27 cellular contexts compared by ENCODE assay signal in genomic region chr10:87829986-87830732, GRCh38. TPM values are rescaled to one million over a fixed set of nuclear protein-coding genes. Genes with fewer than 3 reads are reported as not detected.
DNase-seq lines count a peak whose midpoint lies in the region; ATAC-seq and TF ChIP-seq lines count a peak whose summit lies in the region.
"Had no signal": no experiment of that assay in that cellular context is flagged by ENCODE, and none has a peak within 500 bp of the region (broad histone marks: within the 10 kb centered on the region; RNA-seq: fewer than 3 reads in every experiment).

No MANE protein-coding gene starts in this region.

- H3K4me3 ChIP-seq in CD4-positive, CD25-positive, alpha-beta regulatory T cell (ENCODE audit: low read depth, low read length): peak overlapping the region; percentile 4
- H3K4me3 ChIP-seq in RWPE2 (ENCODE audit: severe bottlenecking): no peak overlapping the region
- H3K4me3 ChIP-seq in hepatocyte: no peak overlapping the region
- no peak overlapping the region for H3K4me3 ChIP-seq in endodermal cell (ENCODE audit: low read length)
- H3K4me3 ChIP-seq: gastroesophageal sphincter, left ventricle myocardium inferior, transverse colon had no signal

- no peaks in the 10 kb centered on the region for H3K9me2 ChIP-seq in hepatocyte (replicated peaks; ENCODE audit: insufficient read depth)

- H3K36me3 ChIP-seq in CD4-positive, CD25-positive, alpha-beta regulatory T cell (ENCODE audit: control insufficient read depth, insufficient read depth, low read length): no peaks in the 10 kb centered on the region
- H3K36me3 ChIP-seq in RWPE2 (ENCODE audit: low read depth) (no peaks in the 10 kb centered on the region), hepatocyte (replicated peaks; ENCODE audit: insufficient read depth, low read depth) (no peaks in the 10 kb centered on the region), endodermal cell (ENCODE audit: control insufficient read depth, insufficient read depth, low read length) (no peaks in the 10 kb centered on the region)
- H3K36me3 ChIP-seq: gastroesophageal sphincter, left ventricle myocardium inferior, transverse colon had no signal

- no peaks in the 10 kb centered on the region for H3K27me3 Mint-ChIP-seq in CD4-positive, CD25-positive, alpha-beta regulatory T cell
- H3K27me3 Mint-ChIP-seq in endodermal cell (ENCODE audit: insufficient read depth): no peaks in the 10 kb centered on the region
- H3K27me3 Mint-ChIP-seq: CD4-positive, alpha-beta memory T cell; T-cell had no signal

- H2AFZ ChIP-seq in hepatocyte: no peak overlapping the region

- peak; percentile 92 to 93 for ATAC-seq in activated CD4-positive, CD25-positive, alpha-beta regulatory T cell treated with anti-CD3 and anti-CD28 coated beads, Interleukin-2, amount 50 U/mL, for 24 hours
- ATAC-seq in CD4-positive, CD25-positive, alpha-beta regulatory T cell (ENCODE audit: low read depth in 2 of 2): no peak
- ATAC-seq in RWPE2 (ENCODE audit: low read depth): 0 out of 3 replicates have a peak, but pooled peaks have one; percentile 41
- ATAC-seq: gastroesophageal sphincter, Panc1, T-cell had no signal

- no peaks in the 10 kb centered on the region for H3K36me3 Mint-ChIP-seq in CD4-positive, CD25-positive, alpha-beta regulatory T cell
- no peaks in the 10 kb centered on the region for H3K36me3 Mint-ChIP-seq in endodermal cell (ENCODE audit: low read depth)
- H3K36me3 Mint-ChIP-seq: CD4-positive, alpha-beta memory T cell; T-cell had no signal

- H3K27ac ChIP-seq in CD4-positive, CD25-positive, alpha-beta regulatory T cell (ENCODE audit: insufficient read depth, low read length, poor library complexity, severe bottlenecking): no peak overlapping the region
- H3K27ac ChIP-seq in RWPE2 (ENCODE audit: poor library complexity, severe bottlenecking): no peak overlapping the region
- H3K27ac ChIP-seq in hepatocyte: peak overlapping the region; percentile 15
- no peak overlapping the region for H3K27ac ChIP-seq in endodermal cell (ENCODE audit: low read depth, low read length)
- H3K27ac ChIP-seq: gastroesophageal sphincter, left ventricle myocardium inferior, transverse colon had no signal

- H4K20me1 ChIP-seq in hepatocyte (ENCODE audit: insufficient read depth, poor library complexity, severe bottlenecking): no peaks in the 10 kb centered on the region

- H3K4me1 ChIP-seq in CD4-positive, CD25-positive, alpha-beta regulatory T cell (ENCODE audit: control insufficient read depth, insufficient read depth, low read length, poor library complexity, severe bottlenecking): no peaks in the 10 kb centered on the region
- no peaks in the 10 kb centered on the region for H3K4me1 ChIP-seq in RWPE2 (ENCODE audit: insufficient read depth, poor library complexity, severe bottlenecking)
- H3K4me1 ChIP-seq in hepatocyte (ENCODE audit: insufficient read depth): no peaks in the 10 kb centered on the region
- no peaks in the 10 kb centered on the region for H3K4me1 ChIP-seq in endodermal cell (ENCODE audit: control insufficient read depth, insufficient read depth, low read length)
- H3K4me1 ChIP-seq: gastroesophageal sphincter, transverse colon had no signal

- H3K9me3 Mint-ChIP-seq in CD4-positive, CD25-positive, alpha-beta regulatory T cell: no peaks in the 10 kb centered on the region
- H3K9me3 Mint-ChIP-seq in endodermal cell: no peaks in the 10 kb centered on the region
- H3K9me3 Mint-ChIP-seq: CD4-positive, alpha-beta memory T cell; T-cell had no signal

- DNase-seq in activated CD4-positive, CD25-positive, alpha-beta regulatory T cell treated with anti-CD3 and anti-CD28 coated beads, Interleukin-2, amount 50 U/mL, for 72 hours: no peak
- DNase-seq in CD4-positive, CD25-positive, alpha-beta regulatory T cell: peak in 1 of 3 donors; percentile 14
- DNase-seq in RWPE2 (ENCODE audit: low spot score): no peak
- no peak for DNase-seq in hepatocyte (ENCODE audit: low spot score)
- no peak for DNase-seq in NCI-H526 treated with DMSO at 0.1 percent for 48 hours (lab: John Stamatoyannopoulos, UW)
- DNase-seq in endodermal cell: no peak
- DNase-seq in NCI-H748 (lab: John Stamatoyannopoulos, UW; ENCODE audit: unreplicated experiment): no peak
- DNase-seq: 8988T; activated CD4-positive, alpha-beta memory T cell treated with anti-CD3 and anti-CD28 coated beads, Interleukin-2, amount 10 ng/mL, durations not matched to agents 7 days and 5 days; activated CD4-positive, CD25-positive, alpha-beta regulatory T cell; activated naive CD4-positive, alpha-beta T cell treated with anti-CD3 and anti-CD28 coated beads, Interleukin-2, amount 50 U/mL, for 16 hours; aorta; CD4-positive, alpha-beta memory T cell; cortex of kidney; H7; hypothalamus; left ventricle myocardium inferior; NCI-H1105; NCI-H187 treated with DMSO at 0.1 percent for 48 hours; NCI-H524 treated with DMSO at 0.1 percent for 48 hours; small intestine; stimulated activated CD8-positive, alpha-beta memory T cell treated with anti-CD3 and anti-CD28 coated beads, Interleukin-4, amount 100 ng/mL, for 48 hours; T-cell; transverse colon had no signal

- no peaks in the 10 kb centered on the region for H3K27me3 ChIP-seq in CD4-positive, CD25-positive, alpha-beta regulatory T cell (ENCODE audit: control insufficient read depth, insufficient read depth, low read length)
- no peaks in the 10 kb centered on the region for H3K27me3 ChIP-seq in RWPE2 (ENCODE audit: insufficient read depth, poor library complexity, severe bottlenecking)
- H3K27me3 ChIP-seq in hepatocyte: no peaks in the 10 kb centered on the region
- H3K27me3 ChIP-seq in endodermal cell (ENCODE audit: control insufficient read depth, insufficient read depth, low read length, poor library complexity, severe bottlenecking): no peaks in the 10 kb centered on the region
- H3K27me3 ChIP-seq: gastroesophageal sphincter, transverse colon had no signal

- TF ChIP-seq CTCF in RWPE2 (IDR thresholded peaks at IDR 0.05; ENCODE audit: poor library complexity, severe bottlenecking) (no peak), hepatocyte (IDR thresholded peaks at IDR 0.05; ENCODE audit: poor library complexity) (no peak), endodermal cell (conservative IDR thresholded peaks at IDR 0.05) (no peak)

- H3K4me3 Mint-ChIP-seq in CD4-positive, CD25-positive, alpha-beta regulatory T cell: no peak overlapping the region
- no peak overlapping the region for H3K4me3 Mint-ChIP-seq in endodermal cell
- H3K4me3 Mint-ChIP-seq: activated CD4-positive, alpha-beta memory T cell treated with anti-CD3 and anti-CD28 coated beads, Interleukin-2, amount 10 ng/mL, durations not matched to agents 7 days and 5 days; CD4-positive, alpha-beta memory T cell; T-cell had no signal

- no peaks in the 10 kb centered on the region for H3K79me2 ChIP-seq in hepatocyte

- no peak overlapping the region for H3K9ac ChIP-seq in endodermal cell (ENCODE audit: extremely low read depth, low read length, poor library complexity, severe bottlenecking)

- H3K4me1 Mint-ChIP-seq in CD4-positive, CD25-positive, alpha-beta regulatory T cell: peaks cover 8 to 38% (median 21%) of the 10 kb centered on the region in 4 donors
- peaks cover 8% of the 10 kb centered on the region for H3K4me1 Mint-ChIP-seq in endodermal cell

- no peak overlapping the region for H3K27ac Mint-ChIP-seq in CD4-positive, CD25-positive, alpha-beta regulatory T cell
- no peak overlapping the region for H3K27ac Mint-ChIP-seq in endodermal cell
- H3K27ac Mint-ChIP-seq: activated CD4-positive, alpha-beta memory T cell treated with anti-CD3 and anti-CD28 coated beads, Interleukin-2, amount 10 ng/mL, durations not matched to agents 7 days and 5 days; T-cell had no signal

- no peak overlapping the region for H3K4me2 ChIP-seq in hepatocyte

- no peaks in the 10 kb centered on the region for H3K9me3 ChIP-seq in CD4-positive, CD25-positive, alpha-beta regulatory T cell (ENCODE audit: control insufficient read depth in 2 of 2, low read length in 2 of 2)
- H3K9me3 ChIP-seq in RWPE2 (ENCODE audit: severe bottlenecking): no peaks in the 10 kb centered on the region
- no peaks in the 10 kb centered on the region for H3K9me3 ChIP-seq in hepatocyte (ENCODE audit: low read depth)
- no peaks in the 10 kb centered on the region for H3K9me3 ChIP-seq in endodermal cell (ENCODE audit: control insufficient read depth, low read length)
- H3K9me3 ChIP-seq: gastroesophageal sphincter, left ventricle myocardium inferior, transverse colon had no signal

RNA-seq across cellular contexts. Expression of gene ATAD1, which starts 12.1 kb away (rescaled TPM):
- 33.1 TPM for total RNA-seq in CD4-positive, CD25-positive, alpha-beta regulatory T cell
- 10 to 100 TPM; 31.5 to 50.1 (median 38.8) TPM for polyA plus RNA-seq in CD4-positive, CD25-positive, alpha-beta regulatory T cell
- total RNA-seq in hepatocyte (50.7 and 52.6 TPM in 2 replicates), endodermal cell (10 to 100 TPM; 55.4 to 68.0 TPM)
- polyA plus RNA-seq in hepatocyte: 31.6 and 33.4 TPM in 2 replicates
- 47.6 TPM for polyA plus RNA-seq in endodermal cell (2013, experiment 1 of 2)
- polyA plus RNA-seq in endodermal cell (2013, experiment 2 of 2): 44.3 TPM

RNA-seq across cellular contexts. Expression of gene KLLN, which starts 33.2 kb away (rescaled TPM):
- total RNA-seq in CD4-positive, CD25-positive, alpha-beta regulatory T cell: 0.54 TPM
- polyA plus RNA-seq in CD4-positive, CD25-positive, alpha-beta regulatory T cell: under 1 TPM; 0.05 to 0.67 (median 0.17) TPM
- total RNA-seq in hepatocyte (0.53 and 1.2 TPM in 2 replicates), endodermal cell (under 1 TPM; 0.49 to 0.51 TPM)
- 0.21 and 0.50 TPM in 2 replicates for polyA plus RNA-seq in hepatocyte
- polyA plus RNA-seq in endodermal cell (2013, experiment 1 of 2): 0.78 TPM
- polyA plus RNA-seq in endodermal cell (2013, experiment 2 of 2): 0.91 TPM

RNA-seq across cellular contexts. Expression of gene PTEN, which starts 33.3 kb away (rescaled TPM):
- 99.2 TPM for total RNA-seq in CD4-positive, CD25-positive, alpha-beta regulatory T cell
- 10 to 100 TPM; 25.9 to 31.2 (median 28.5) TPM for polyA plus RNA-seq in CD4-positive, CD25-positive, alpha-beta regulatory T cell
- total RNA-seq in hepatocyte (102 and 128 TPM in 2 replicates), endodermal cell (10 to 100 TPM; 41.7 to 45.0 TPM)
- 32.8 and 33.6 TPM in 2 replicates for polyA plus RNA-seq in hepatocyte
- polyA plus RNA-seq in endodermal cell (2013, experiment 1 of 2): 43.7 TPM
- 40.6 TPM for polyA plus RNA-seq in endodermal cell (2013, experiment 2 of 2)

Comparison
In these comparisons a context has a peak if more than half of its experiments do, and no peak if none do; other contexts are left out.
1. ATAC-seq: peak in activated CD4-positive, CD25-positive, alpha-beta regulatory T cell treated with anti-CD3 and anti-CD28 coated beads, Interleukin-2, amount 50 U/mL, for 24 hours (2 of 2) and RWPE2 (single experiment); none in CD4-positive, CD25-positive, alpha-beta regulatory T cell (0 of 2).